ENCODE assay signal across 15 cellular contexts in the genomic region with DNA sequence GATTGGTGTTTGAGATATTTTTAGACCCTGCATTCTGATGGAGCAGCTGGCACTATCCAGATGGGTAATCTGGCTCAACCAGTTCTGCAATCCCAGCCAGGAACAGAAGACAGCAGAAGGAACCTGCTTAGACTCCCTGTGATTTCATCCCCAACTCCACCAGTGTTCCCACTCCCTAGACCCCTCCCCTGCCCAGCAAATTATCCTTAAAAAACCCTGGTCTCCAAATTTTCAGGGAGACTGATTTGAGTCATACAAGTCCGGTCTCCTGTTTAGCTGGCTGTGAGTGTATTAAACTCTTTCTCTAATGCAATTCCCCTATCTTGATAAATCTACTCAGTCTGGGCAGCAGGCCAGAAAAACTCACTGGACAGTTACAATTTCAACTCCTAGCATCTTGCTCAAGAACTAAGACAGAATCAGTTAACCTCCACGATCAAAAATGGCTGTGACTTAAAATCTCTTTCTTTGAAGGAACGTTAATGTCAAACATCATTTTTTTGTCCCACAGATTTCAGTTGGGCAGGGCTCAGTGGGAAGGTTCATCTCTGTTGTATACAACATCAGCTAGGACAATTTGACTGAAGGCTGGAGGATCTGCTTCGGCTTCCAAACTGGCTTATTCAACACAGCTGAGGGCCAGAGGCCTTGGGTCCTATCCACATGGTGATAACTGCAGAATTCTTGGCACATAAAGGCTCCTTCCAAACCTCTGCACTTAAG. TPM values are rescaled to one million over a fixed set of nuclear protein-coding genes. Genes with fewer than 3 reads are reported as not detected.
DNase-seq lines count a peak whose midpoint lies in the region; ATAC-seq and TF ChIP-seq lines count a peak whose summit lies in the region.
"Had no signal": no experiment of that assay in that cellular context is flagged by ENCODE, and none has a peak within 500 bp of the region (broad histone marks: within the 10 kb centered on the region; RNA-seq: fewer than 3 reads in every experiment).

No MANE protein-coding gene starts in this region.

- TF ChIP-seq POLR2A in breast epithelium (IDR thresholded peaks at IDR 0.05) = no peak

- no peaks in the 10 kb centered on the region for H3K36me3 ChIP-seq in breast epithelium
- H3K36me3 ChIP-seq: Peyer's patch, tibial artery had no signal

- no peak overlapping the region for H3K4me3 ChIP-seq in breast epithelium
- H3K4me3 ChIP-seq: Peyer's patch, tibial artery had no signal

- intact Hi-C loops in breast epithelium (cut with DNase I; ENCODE audit: low total_unique reads) = loop anchor here (5.0 kb wide), 1 partner anchor 1938 kb away; no protein-coding TSS in a partner anchor

- peak overlapping the region; percentile 22 to 30 for H3K27ac ChIP-seq in breast epithelium
- H3K27ac ChIP-seq: Peyer's patch, tibial artery had no signal

- H3K27me3 ChIP-seq in breast epithelium = no peaks in the 10 kb centered on the region
- H3K27me3 ChIP-seq: Peyer's patch, tibial artery had no signal

- no peaks in the 10 kb centered on the region for H3K4me1 ChIP-seq in breast epithelium
- H3K4me1 ChIP-seq: Peyer's patch had no signal

- ATAC-seq in GM18868 (IDR thresholded peaks at IDR 0.05; ENCODE audit: unreplicated experiment) = no peak

- H3K9me3 ChIP-seq in breast epithelium = no peaks in the 10 kb centered on the region
- H3K9me3 ChIP-seq: tibial artery had no signal

- DNase-seq in DMS53 treated with DMSO at 0.1 percent for 48 hours (lab: John Stamatoyannopoulos, UW; ENCODE audit: unreplicated experiment) (peak; percentile 35), M059J (ENCODE audit: low read depth) (peak; percentile 75), breast epithelium (ENCODE audit: low spot score in 2 of 2) (no peak), myocyte (ENCODE audit: low read depth) (peak; percentile 56), SKM-1 treated with dmso at 0.1 percent for 144 hours (lab: John Stamatoyannopoulos, UW; ENCODE audit: unreplicated experiment) (no peak), T-helper 1 cell (no peak)
- DNase-seq in activated effector memory CD4-positive, alpha-beta T cell treated with anti-CD3 and anti-CD28 coated beads, Interleukin-2, amount 50 U/mL, for 16 hours = no peak
- DNase-seq: activated CD4-positive, CD25-positive, alpha-beta regulatory T cell treated with anti-CD3 and anti-CD28 coated beads, Interleukin-2, amount 50 U/mL, for 72 hours; Caco-2; effector memory CD4-positive, alpha-beta T cell; NCI-H1092; nucleus accumbens; Peyer's patch; tibial artery had no signal

- no peak for TF ChIP-seq CTCF in breast epithelium (IDR thresholded peaks at IDR 0.05)

RNA-seq across cellular contexts. Expression of a gene that starts 4.9 kb away (rescaled TPM):
- 7.9 and 15.7 TPM in 2 replicates for total RNA-seq in M059J (2014; rRNA removed; shearing (Covaris generic))
- 100 to 1,000 TPM; 118 to 146 (median 123) TPM for total RNA-seq in breast epithelium
- total RNA-seq in myocyte = 43.9 and 49.1 TPM in 2 replicates
- 20.9 TPM for polyA plus RNA-seq in myocyte (2012)

Comparison
In these comparisons a context has a peak if more than half of its experiments do, and no peak if none do; other contexts are left out.
1. DNase-seq: peak in DMS53 treated with DMSO at 0.1 percent for 48 hours (single experiment), M059J (single experiment) and myocyte (single experiment); none in breast epithelium (0 of 2), SKM-1 treated with dmso at 0.1 percent for 144 hours (single experiment), T-helper 1 cell (0 of 5) and activated effector memory CD4-positive, alpha-beta T cell treated with anti-CD3 and anti-CD28 coated beads, Interleukin-2, amount 50 U/mL, for 16 hours (single experiment).